Comparison of ENCODE assay signal across 7 cellular contexts in the genomic region with DNA sequence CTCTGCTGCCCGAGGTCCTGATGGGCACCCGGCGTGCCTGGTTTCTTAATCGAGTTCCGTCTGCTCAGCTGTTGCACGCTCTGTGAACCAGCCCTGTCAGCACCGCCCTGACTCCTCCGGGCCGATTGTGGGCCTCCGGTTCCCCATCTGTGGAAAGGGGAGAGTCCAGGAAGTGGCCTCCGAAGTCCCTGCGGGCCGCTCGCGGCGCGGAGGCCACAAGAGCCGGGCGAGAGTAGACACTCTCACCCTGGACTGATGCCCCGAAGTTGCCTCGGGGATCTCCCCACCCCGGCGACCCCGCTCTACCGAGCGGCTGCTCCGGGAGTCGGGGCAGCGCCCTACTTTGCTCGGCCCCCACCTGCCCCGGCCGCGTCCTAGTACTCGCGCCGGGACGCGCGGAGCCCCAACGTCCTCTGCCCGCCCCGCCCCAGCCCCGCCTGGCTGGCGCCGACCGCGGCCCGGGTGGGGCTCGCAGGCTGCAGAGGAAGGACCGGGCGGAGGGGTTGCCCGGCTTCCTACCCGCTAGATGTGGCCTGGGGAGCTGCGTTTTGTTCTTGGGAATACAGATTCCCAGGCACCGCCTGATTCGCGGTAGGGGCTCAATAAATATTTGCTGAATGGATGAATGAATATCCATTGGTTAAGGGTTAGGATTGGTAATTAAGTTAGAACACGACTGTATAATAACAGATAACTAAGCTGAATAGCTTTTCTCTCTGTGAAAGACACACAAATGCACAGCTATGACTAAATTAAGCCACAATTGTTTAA. TPM values are rescaled to one million over a fixed set of nuclear protein-coding genes. Genes with fewer than 3 reads are reported as not detected.
DNase-seq lines count a peak whose midpoint lies in the region; ATAC-seq and TF ChIP-seq lines count a peak whose summit lies in the region.

No MANE protein-coding gene starts in this region.

- H3K27me3 ChIP-seq in right cardiac atrium (ENCODE audit: control insufficient read depth, insufficient read depth) = no peaks in the 10 kb centered on the region

- H3K4me3 ChIP-seq in right cardiac atrium (ENCODE audit: low read length) = peak overlapping the region; percentile 73

- no peaks in the 10 kb centered on the region for H3K4me1 ChIP-seq in right cardiac atrium (ENCODE audit: control insufficient read depth, insufficient read depth, low read length)

- intact Hi-C loops in right cardiac atrium (cut with DNase I) = loop anchor here in 2 of 4 donors (2.0 to 10.0 kb wide), 2 partner anchors 32 to 74 kb away; partner anchors contain the start of gene HABP4 (in 1 of the 2)

- H3K9me3 ChIP-seq in right cardiac atrium (ENCODE audit: control insufficient read depth, low read length) = no peaks in the 10 kb centered on the region

- ATAC-seq in GM18498 (IDR thresholded peaks at IDR 0.05; ENCODE audit: unreplicated experiment) (peak; percentile 39), HG02759 (IDR thresholded peaks at IDR 0.05; ENCODE audit: unreplicated experiment) (peak; percentile 30), SK-N-SH treated with all-trans-retinoic acid at 6 μM for 48 hours (peak; percentile 62), right cardiac atrium (peak; percentile 83 to 84)

- DNase-seq in NCI-H1092 (lab: John Stamatoyannopoulos, UW) (peak; percentile 44), anterior cingulate cortex (lab: John Stamatoyannopoulos, UW) (peak in 39 of 58 donors; percentile 25 to 93 (median 58)), right cardiac atrium (peak; percentile 77 to 93 (median 92)), pulmonary artery endothelial cell (ENCODE audit: low read depth, low spot score) (peak; percentile 32)

- peak overlapping the region; percentile 96 for H3K27ac ChIP-seq in right cardiac atrium (ENCODE audit: low read length)

- whole genome bisulfite sequencing in right cardiac atrium = under 1% methylated on average over 58 of the region's 58 CpGs

TF ChIP-seq in SK-N-SH treated with all-trans-retinoic acid at 6 μM for 48 hours, 23 proteins besides CTCF, POLR2A, EP300 and RAD21 (continues in another document):
- TF ChIP-seq SNAI2 (CRISPR knock-in tag; IDR thresholded peaks at IDR 0.05) = peak; percentile 64; the same call in 1 of the 2 replicates
- TF ChIP-seq, protein P1, sequence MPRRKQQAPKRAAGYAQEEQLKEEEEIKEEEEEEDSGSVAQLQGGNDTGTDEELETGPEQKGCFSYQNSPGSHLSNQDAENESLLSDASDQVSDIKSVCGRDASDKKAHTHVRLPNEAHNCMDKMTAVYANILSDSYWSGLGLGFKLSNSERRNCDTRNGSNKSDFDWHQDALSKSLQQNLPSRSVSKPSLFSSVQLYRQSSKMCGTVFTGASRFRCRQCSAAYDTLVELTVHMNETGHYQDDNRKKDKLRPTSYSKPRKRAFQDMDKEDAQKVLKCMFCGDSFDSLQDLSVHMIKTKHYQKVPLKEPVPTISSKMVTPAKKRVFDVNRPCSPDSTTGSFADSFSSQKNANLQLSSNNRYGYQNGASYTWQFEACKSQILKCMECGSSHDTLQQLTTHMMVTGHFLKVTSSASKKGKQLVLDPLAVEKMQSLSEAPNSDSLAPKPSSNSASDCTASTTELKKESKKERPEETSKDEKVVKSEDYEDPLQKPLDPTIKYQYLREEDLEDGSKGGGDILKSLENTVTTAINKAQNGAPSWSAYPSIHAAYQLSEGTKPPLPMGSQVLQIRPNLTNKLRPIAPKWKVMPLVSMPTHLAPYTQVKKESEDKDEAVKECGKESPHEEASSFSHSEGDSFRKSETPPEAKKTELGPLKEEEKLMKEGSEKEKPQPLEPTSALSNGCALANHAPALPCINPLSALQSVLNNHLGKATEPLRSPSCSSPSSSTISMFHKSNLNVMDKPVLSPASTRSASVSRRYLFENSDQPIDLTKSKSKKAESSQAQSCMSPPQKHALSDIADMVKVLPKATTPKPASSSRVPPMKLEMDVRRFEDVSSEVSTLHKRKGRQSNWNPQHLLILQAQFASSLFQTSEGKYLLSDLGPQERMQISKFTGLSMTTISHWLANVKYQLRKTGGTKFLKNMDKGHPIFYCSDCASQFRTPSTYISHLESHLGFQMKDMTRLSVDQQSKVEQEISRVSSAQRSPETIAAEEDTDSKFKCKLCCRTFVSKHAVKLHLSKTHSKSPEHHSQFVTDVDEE (CRISPR knock-in tag; IDR thresholded peaks at IDR 0.05) = peak; percentile 55; the same call in 1 of the 2 replicates
- peak; percentile 19; the same call in 1 of the 2 replicates for TF ChIP-seq ISL1 (CRISPR knock-in tag; IDR thresholded peaks at IDR 0.05)
- TF ChIP-seq, protein P2, sequence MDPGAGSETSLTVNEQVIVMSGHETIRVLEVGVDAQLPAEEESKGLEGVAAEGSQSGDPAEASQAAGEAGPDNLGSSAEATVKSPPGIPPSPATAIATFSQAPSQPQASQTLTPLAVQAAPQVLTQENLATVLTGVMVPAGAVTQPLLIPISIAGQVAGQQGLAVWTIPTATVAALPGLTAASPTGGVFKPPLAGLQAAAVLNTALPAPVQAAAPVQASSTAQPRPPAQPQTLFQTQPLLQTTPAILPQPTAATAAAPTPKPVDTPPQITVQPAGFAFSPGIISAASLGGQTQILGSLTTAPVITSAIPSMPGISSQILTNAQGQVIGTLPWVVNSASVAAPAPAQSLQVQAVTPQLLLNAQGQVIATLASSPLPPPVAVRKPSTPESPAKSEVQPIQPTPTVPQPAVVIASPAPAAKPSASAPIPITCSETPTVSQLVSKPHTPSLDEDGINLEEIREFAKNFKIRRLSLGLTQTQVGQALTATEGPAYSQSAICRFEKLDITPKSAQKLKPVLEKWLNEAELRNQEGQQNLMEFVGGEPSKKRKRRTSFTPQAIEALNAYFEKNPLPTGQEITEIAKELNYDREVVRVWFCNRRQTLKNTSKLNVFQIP (CRISPR knock-in tag; IDR thresholded peaks at IDR 0.05; ENCODE audit: borderline replicate concordance, low read depth) = no peak; the same call in 1 of the 2 replicates
- TF ChIP-seq ZNF565 (CRISPR knock-in tag; conservative IDR thresholded peaks at IDR 0.05; ENCODE audit: low read depth) = no peak
- no peak for TF ChIP-seq RARB (CRISPR knock-in tag; IDR thresholded peaks at IDR 0.05)
- TF ChIP-seq TCF4 (CRISPR knock-in tag; IDR thresholded peaks at IDR 0.05; ENCODE audit: borderline replicate concordance) = no peak
- TF ChIP-seq TOX (CRISPR knock-in tag; IDR thresholded peaks at IDR 0.05; ENCODE audit: borderline replicate concordance) = no peak
- no peak for TF ChIP-seq ARNTL (CRISPR knock-in tag; IDR thresholded peaks at IDR 0.05; ENCODE audit: borderline replicate concordance, low read depth)
- 0 out of 2 replicates have a peak, but pooled peaks have one; percentile 23 for TF ChIP-seq GLIS3 (CRISPR knock-in tag; IDR thresholded peaks at IDR 0.05)
- peak; percentile 13; the same call in 1 of the 2 replicates for TF ChIP-seq PATZ1 (CRISPR knock-in tag; IDR thresholded peaks at IDR 0.05; ENCODE audit: borderline replicate concordance)
- no peak for TF ChIP-seq ZFP30 (CRISPR knock-in tag; IDR thresholded peaks at IDR 0.05)
- peak; percentile 52; the same call in 1 of the 2 replicates for TF ChIP-seq ZFP3 (CRISPR knock-in tag; IDR thresholded peaks at IDR 0.05)
- TF ChIP-seq, protein P3, sequence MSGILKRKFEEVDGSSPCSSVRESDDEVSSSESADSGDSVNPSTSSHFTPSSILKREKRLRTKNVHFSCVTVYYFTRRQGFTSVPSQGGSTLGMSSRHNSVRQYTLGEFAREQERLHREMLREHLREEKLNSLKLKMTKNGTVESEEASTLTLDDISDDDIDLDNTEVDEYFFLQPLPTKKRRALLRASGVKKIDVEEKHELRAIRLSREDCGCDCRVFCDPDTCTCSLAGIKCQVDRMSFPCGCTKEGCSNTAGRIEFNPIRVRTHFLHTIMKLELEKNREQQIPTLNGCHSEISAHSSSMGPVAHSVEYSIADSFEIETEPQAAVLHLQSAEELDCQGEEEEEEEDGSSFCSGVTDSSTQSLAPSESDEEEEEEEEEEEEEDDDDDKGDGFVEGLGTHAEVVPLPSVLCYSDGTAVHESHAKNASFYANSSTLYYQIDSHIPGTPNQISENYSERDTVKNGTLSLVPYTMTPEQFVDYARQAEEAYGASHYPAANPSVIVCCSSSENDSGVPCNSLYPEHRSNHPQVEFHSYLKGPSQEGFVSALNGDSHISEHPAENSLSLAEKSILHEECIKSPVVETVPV (CRISPR knock-in tag; IDR thresholded peaks at IDR 0.05) = no peak
- no peak for TF ChIP-seq OSR1 (CRISPR knock-in tag; IDR thresholded peaks at IDR 0.05)
- no peak; the same call in 1 of the 2 replicates for TF ChIP-seq CSDC2 (CRISPR knock-in tag; IDR thresholded peaks at IDR 0.05)
- no peak for TF ChIP-seq ZC3H10 (CRISPR knock-in tag; IDR thresholded peaks at IDR 0.05)
- peak; percentile 11; the same call in 1 of the 2 replicates for TF ChIP-seq ESRRG (CRISPR knock-in tag; IDR thresholded peaks at IDR 0.05)
- TF ChIP-seq ZNF8 (CRISPR knock-in tag; IDR thresholded peaks at IDR 0.05) = no peak
- no peak for TF ChIP-seq ZNF70 (CRISPR knock-in tag; IDR thresholded peaks at IDR 0.05)
- no peak for TF ChIP-seq PPARA (CRISPR knock-in tag; IDR thresholded peaks at IDR 0.05; ENCODE audit: borderline replicate concordance)

RNA-seq across cellular contexts. Expression of gene ZNF367, which starts 0.9 kb away (rescaled TPM):
- total RNA-seq in right cardiac atrium = 1 to 10 TPM; 1.3 to 1.7 (median 1.5) TPM
- polyA plus RNA-seq in right cardiac atrium = 0.86 TPM
- 10.0 and 16.8 TPM in 2 replicates for total RNA-seq in pulmonary artery endothelial cell

RNA-seq across cellular contexts. Expression of gene HABP4, which starts 30.9 kb away (rescaled TPM):
- total RNA-seq in right cardiac atrium = 10 to 100 TPM; 17.1 to 21.7 (median 18.5) TPM
- 19.6 TPM for polyA plus RNA-seq in right cardiac atrium
- 8.9 and 9.8 TPM in 2 replicates for total RNA-seq in pulmonary artery endothelial cell

RNA-seq across cellular contexts. Expression of gene SLC35D2, which starts 35.6 kb away (rescaled TPM):
- total RNA-seq in right cardiac atrium (10 to 100 TPM; 13.0 to 17.9 (median 15.2) TPM), pulmonary artery endothelial cell (20.9 and 24.5 TPM in 2 replicates)
- polyA plus RNA-seq in right cardiac atrium = 10.5 TPM

Comparison
In these comparisons a context has a peak if more than half of its experiments do, and no peak if none do; other contexts are left out.
1. Peak in every context shown above with its lines: DNase-seq, ATAC-seq, H3K4me3 ChIP-seq and H3K27ac ChIP-seq.
2. ATAC-seq: peak in every context shown above with its lines; median percentile 84 in right cardiac atrium; 62 in SK-N-SH treated with all-trans-retinoic acid at 6 μM for 48 hours; 39 in GM18498; 30 in HG02759.
3. DNase-seq: peak in every context shown above with its lines; median percentile 92 in right cardiac atrium; 58 in anterior cingulate cortex; 44 in NCI-H1092; 32 in pulmonary artery endothelial cell.